In genomic region chr15:45378149-45378912, GRCh38 we compare ENCODE assay signal across 8 cellular contexts.
A peak's percentile ranks its signal among the peaks of the same experiment; 100 is the strongest.
DNase-seq lines count a peak whose midpoint lies in the region; ATAC-seq lines count a peak whose summit lies in the region.

GATM (minus strand) TSS chr15:45378544; CDS start chr15:45378453, 91 bp downstream.

- H3K9me3 Mint-ChIP-seq in T-helper 1 cell treated with Interleukin-12 subunit alpha and Interleukin-12 subunit beta and Interleukin-4 antibody, amounts not matched to agents 30 μg/mL and 1 μg/mL, for 36 hours = no peaks in the 10 kb centered on the region

- H3K36me3 Mint-ChIP-seq in T-helper 1 cell treated with Interleukin-12 subunit alpha and Interleukin-12 subunit beta and Interleukin-4 antibody, amounts not matched to agents 30 μg/mL and 1 μg/mL, for 36 hours (ENCODE audit: low read depth) = peaks cover 2% of the 10 kb centered on the region

- no peak within 1 kb of the TSS for H3K27ac Mint-ChIP-seq in T-helper 1 cell treated with Interleukin-12 subunit alpha and Interleukin-12 subunit beta and Interleukin-4 antibody, amounts not matched to agents 30 μg/mL and 1 μg/mL, for 36 hours

- H3K4me1 Mint-ChIP-seq in T-helper 1 cell treated with Interleukin-12 subunit alpha and Interleukin-12 subunit beta and Interleukin-4 antibody, amounts not matched to agents 30 μg/mL and 1 μg/mL, for 36 hours (ENCODE audit: low read depth) = peaks cover 11% of the 10 kb centered on the region

- DNase-seq in HuH-7.5 (ENCODE audit: low spot score) (peak; percentile 62), T47D (ENCODE audit: low read depth in 1 of 2, low spot score in 1 of 2) (peak; percentile 75 to 84), skeletal muscle cell (ENCODE audit: low read depth) (peak; percentile 39), NCI-H2196 (lab: John Stamatoyannopoulos, UW; ENCODE audit: unreplicated experiment) (no peak)

- H3K4me3 Mint-ChIP-seq in T-helper 1 cell treated with Interleukin-12 subunit alpha and Interleukin-12 subunit beta and Interleukin-4 antibody, amounts not matched to agents 30 μg/mL and 1 μg/mL, for 36 hours = peak within 1 kb of the TSS; percentile 60

- no peaks in the 10 kb centered on the region for H3K9me3 ChIP-seq in iPS-18c (ENCODE audit: control insufficient read depth, insufficient read depth, low read length)

- peak; percentile 82 for ATAC-seq in GM21529 (IDR thresholded peaks at IDR 0.05; ENCODE audit: unreplicated experiment)

- H3K4me3 ChIP-seq in GM08714 (ENCODE audit: low read length) (peak within 1 kb of the TSS; percentile 61; the same call in 1 of the 2 replicates), iPS-18c (ENCODE audit: insufficient read depth, low read depth, low read length) (peak within 1 kb of the TSS; percentile 84), skeletal muscle cell (ENCODE audit: low read depth, low read length) (peak within 1 kb of the TSS; percentile 57)

- in situ Hi-C loops in T47D (cut with HindIII; ENCODE audit: low pct_unique_long_range_greater_than_20kb, low sequenced_read_pairs) = no loop called here

- H3K27me3 Mint-ChIP-seq in T-helper 1 cell treated with Interleukin-12 subunit alpha and Interleukin-12 subunit beta and Interleukin-4 antibody, amounts not matched to agents 30 μg/mL and 1 μg/mL, for 36 hours (ENCODE audit: low read depth) = peaks cover 79% of the 10 kb centered on the region
